3 cellular contexts compared by ENCODE assay signal in genomic region chr10:129157185-129157584, GRCh38.
TF ChIP-seq lines count a peak whose summit lies in the region.

No MANE protein-coding gene starts in this region.

TF ChIP-seq in HEK293, 187 proteins besides CTCF, POLR2A, EP300 and RAD21:
- TF ChIP-seq ZNF10 (tag by site-specific recombination; IDR thresholded peaks at IDR 0.05) (peak; percentile 99), ZNF473 (tag by site-specific recombination; IDR thresholded peaks at IDR 0.05) (no peak)

TF ChIP-seq in K562, 482 proteins besides CTCF, POLR2A, EP300 and RAD21:
- TF ChIP-seq CREB3L1 (IDR thresholded peaks at IDR 0.05; ENCODE audit: borderline replicate concordance, low read depth), result no peak
- peak; percentile 95 for TF ChIP-seq ZNF134 (CRISPR knock-in tag; conservative IDR thresholded peaks at IDR 0.05)
- TF ChIP-seq RBM25 (IDR thresholded peaks at IDR 0.05; ENCODE audit: low read depth, low read length, severe bottlenecking), result peak; percentile 44

TF ChIP-seq in H1, 55 proteins besides CTCF, POLR2A, EP300 and RAD21:
- TF ChIP-seq SP1 (IDR thresholded peaks at IDR 0.05; ENCODE audit: low read depth, low read length) (no peak), KDM1A (IDR thresholded peaks at IDR 0.05; ENCODE audit: borderline replicate concordance, low read length) (0 out of 2 replicates have a peak, but pooled peaks have one; percentile 37)
